In genomic region chr11:65083134-65083833, GRCh38 we compare ENCODE assay signal across 8 cellular contexts. TPM values are rescaled to one million over a fixed set of nuclear protein-coding genes. Genes with fewer than 3 reads are reported as not detected.
A peak's percentile ranks its signal among the peaks of the same experiment; 100 is the strongest.
DNase-seq lines count a peak whose midpoint lies in the region; ATAC-seq, FAIRE-seq and TF ChIP-seq lines count a peak whose summit lies in the region.

No MANE protein-coding gene starts in this region.

- 0 out of 2 replicates have a peak overlapping the region, but pooled peaks have one; percentile 17 for H2BK12ac ChIP-seq in H1 (ENCODE audit: low read depth, low read length)

- no peak for TF ChIP-seq EP300 in H1 (IDR thresholded peaks at IDR 0.05; ENCODE audit: borderline replicate concordance in 1 of 2, low read depth in 2 of 2, low read length in 2 of 2)

- no peak overlapping the region for H3K23ac ChIP-seq in H1 (ENCODE audit: insufficient read length)

- H3K9me2 ChIP-seq in Loucy (replicated peaks; ENCODE audit: low read depth, low read length): no peaks in the 10 kb centered on the region

- H3F3A ChIP-seq in Loucy (ENCODE audit: low read depth): no peaks in the 10 kb centered on the region

- H3K36me3 ChIP-seq in A673 (ENCODE audit: insufficient read depth, low read length, poor library complexity, severe bottlenecking): peaks cover 48% of the 10 kb centered on the region
- peaks cover 14% of the 10 kb centered on the region; the same call in 1 of the 2 replicates for H3K36me3 ChIP-seq in Loucy (ENCODE audit: insufficient read depth, low read length)
- H3K36me3 ChIP-seq in H1 (ENCODE audit: control insufficient read depth in 2 of 4, insufficient read depth in 4 of 4, low read length in 3 of 4): peaks cover 18 to 38% (median 31%) of the 10 kb centered on the region in 4 experiments
- H3K36me3 ChIP-seq in pancreas: peaks cover 0 to 17% (median 8%) of the 10 kb centered on the region in 3 donors

- TF ChIP-seq POLR2A in H1 (IDR thresholded peaks at IDR 0.05; ENCODE audit: control extremely low read depth in 1 of 2, low read depth in 2 of 2, low read length in 2 of 2): no peak; a peak in 1 of 3 replicates

- H4K8ac ChIP-seq in H1 (ENCODE audit: extremely low read depth, insufficient read depth, low read length): peak overlapping the region; percentile 22; the same call in 1 of the 2 replicates

- TF ChIP-seq CTCF in A673 (conservative IDR thresholded peaks at IDR 0.05; ENCODE audit: low read depth, low read length) (no peak), Loucy (conservative IDR thresholded peaks at IDR 0.05; ENCODE audit: low read length) (no peak), H1 (IDR thresholded peaks at IDR 0.05; ENCODE audit: control extremely low read depth in 1 of 3, insufficient read depth in 1 of 3, low read depth in 1 of 3, low read length in 3 of 3) (no peak), pancreas (IDR thresholded peaks at IDR 0.05) (no peak), GM20000 (IDR thresholded peaks at IDR 0.05; ENCODE audit: extremely low read depth, missing control alignments) (no peak)

- H3K9ac ChIP-seq in Loucy (ENCODE audit: low read depth, low read length, poor library complexity, severe bottlenecking): peak overlapping the region; percentile 87
- peak overlapping the region; percentile 77 to 96 (median 87) for H3K9ac ChIP-seq in H1 (replicated peaks in 1 of 4; ENCODE audit: extremely low read depth in 1 of 4, low read depth in 3 of 4, low read length in 3 of 4)

- peaks cover 8% of the 10 kb centered on the region for H3K23me2 ChIP-seq in H1 (ENCODE audit: low read depth, low read length)

- TF ChIP-seq RAD21 in H1 (IDR thresholded peaks at IDR 0.05 in 1 of 2, conservative IDR thresholded peaks at IDR 0.05 in 1 of 2; ENCODE audit: low read depth in 2 of 2, low read length in 2 of 2): no peak

- H4K20me1 ChIP-seq in Loucy (ENCODE audit: insufficient read depth, low read length, poor library complexity, severe bottlenecking): peaks cover 14% of the 10 kb centered on the region
- peaks cover 4% of the 10 kb centered on the region in 2 experiments for H4K20me1 ChIP-seq in H1 (replicated peaks in 1 of 2; ENCODE audit: control insufficient read depth in 1 of 2, insufficient read depth in 2 of 2, low read length in 2 of 2)

- H3K4me3 ChIP-seq in A673 (ENCODE audit: low read depth, low read length, poor library complexity, severe bottlenecking): peak overlapping the region; percentile 76
- peak overlapping the region; percentile 82 for H3K4me3 ChIP-seq in Loucy (ENCODE audit: low read length, poor library complexity, severe bottlenecking)
- peak overlapping the region; percentile 92 to 99 (median 98) for H3K4me3 ChIP-seq in H1 (ENCODE audit: extremely low read depth in 1 of 4, insufficient read depth in 2 of 4, low read depth in 3 of 4, low read length in 4 of 4)
- peak overlapping the region; percentile 39 to 80 (median 66) for H3K4me3 ChIP-seq in pancreas

- DNase-seq in A673 (ENCODE audit: low spot score): no peak
- DNase-seq in H1 (ENCODE audit: low read depth in 1 of 2, low spot score in 2 of 2): no peak
- no peak for DNase-seq in pancreas
- DNase-seq in frontal cortex (ENCODE audit: low spot score in 2 of 2): no peak
- DNase-seq in GM20000 (ENCODE audit: low spot score): no peak
- DNase-seq in NCI-H2196 (lab: John Stamatoyannopoulos, UW; ENCODE audit: unreplicated experiment): no peak

- ATAC-seq in GM19455 (IDR thresholded peaks at IDR 0.05; ENCODE audit: unreplicated experiment): peak; percentile 10
- peak in 3 of 4 donors; percentile 1 to 3 (median 2) for ATAC-seq in pancreas

- H4K91ac ChIP-seq in H1 (replicated peaks; ENCODE audit: insufficient read length, low read length): no peak overlapping the region

- no peak overlapping the region for H3K14ac ChIP-seq in H1 (ENCODE audit: insufficient read length)

- peak overlapping the region; percentile 77 for H3K4me2 ChIP-seq in Loucy (ENCODE audit: low read depth, low read length, poor library complexity, severe bottlenecking)
- H3K4me2 ChIP-seq in H1 (ENCODE audit: insufficient read depth in 1 of 2, low read depth in 2 of 2, low read length in 2 of 2): peak overlapping the region; percentile 81 to 98

- no peak overlapping the region for H2BK20ac ChIP-seq in H1 (ENCODE audit: low read length)

- H3K27ac ChIP-seq in A673 (ENCODE audit: low read depth, low read length, poor library complexity, severe bottlenecking): peak overlapping the region; percentile 90
- peak overlapping the region; percentile 94 for H3K27ac ChIP-seq in H1 (ENCODE audit: low read depth, low read length)
- peak overlapping the region in 2 of 4 donors; percentile 88 to 89 for H3K27ac ChIP-seq in pancreas

- H3K9me3 ChIP-seq in A673 (ENCODE audit: low read depth, low read length, poor library complexity, severe bottlenecking) (no peaks in the 10 kb centered on the region), Loucy (ENCODE audit: insufficient read depth, low read depth, low read length) (no peaks in the 10 kb centered on the region), H1 (ENCODE audit: insufficient read depth in 2 of 2, low read depth in 1 of 2, low read length in 1 of 2) (no peaks in the 10 kb centered on the region), pancreas (no peaks in the 10 kb centered on the region)

- H3K79me2 ChIP-seq in Loucy (ENCODE audit: insufficient read depth, low read length) (peaks cover 74% of the 10 kb centered on the region), H1 (ENCODE audit: control insufficient read depth in 1 of 2, insufficient read depth in 2 of 2, low read length in 2 of 2) (peaks cover 10 to 36% of the 10 kb centered on the region in 2 experiments)

- peaks cover 22% of the 10 kb centered on the region for H3K79me1 ChIP-seq in H1 (ENCODE audit: low read depth, low read length)

- peak overlapping the region; percentile 63 for H3K56ac ChIP-seq in H1 (replicated peaks; ENCODE audit: insufficient read length, low read depth, low read length)

- 9% methylated on average over 13 of the region's 13 CpGs; no CpG with 5 or more reads in 1 of the 2 experiments for WGBS in H1 (ENCODE audit: extremely low coverage in 1 of 2, insufficient coverage in 1 of 2, insufficient read length in 1 of 2, insufficient replicate concordance in 2 of 2, low coverage in 1 of 2, low lambda C conversion rate in 2 of 2, missing lambda C conversion rate in 1 of 2), 2 experiments
- WGBS in pancreas, 2 donors: 5 to 8% methylated on average over 13 of the region's 13 CpGs

- intact Hi-C loops in A673 (cut with micrococcal nuclease; ENCODE audit: unreplicated experiment): no loop called here
- intact Hi-C loops in pancreas (cut with DNase I): no loop called here

- H3K27me3 ChIP-seq in A673 (replicated peaks; ENCODE audit: insufficient read depth, low read depth, low read length, poor library complexity): no peaks in the 10 kb centered on the region
- no peaks in the 10 kb centered on the region for H3K27me3 ChIP-seq in Loucy (ENCODE audit: insufficient read depth, low read length, poor library complexity, severe bottlenecking)
- no peaks in the 10 kb centered on the region for H3K27me3 ChIP-seq in H1 (replicated peaks in 1 of 4; ENCODE audit: control insufficient read depth in 3 of 4, extremely low read depth in 1 of 4, insufficient read depth in 3 of 4, low read length in 3 of 4)
- no peaks in the 10 kb centered on the region for H3K27me3 ChIP-seq in pancreas

- FAIRE-seq in H1 (lab: Jason Lieb, UNC) (no peak), pancreas (lab: Jason Lieb, UNC) (no peak), frontal cortex (lab: Jason Lieb, UNC) (no peak)

- H4K5ac ChIP-seq in H1 (ENCODE audit: insufficient read length, low read depth, low read length): peak overlapping the region; percentile 9

- H3K4me1 ChIP-seq in A673 (ENCODE audit: insufficient read depth, low read length, poor library complexity, severe bottlenecking) (peaks cover 12% of the 10 kb centered on the region), Loucy (ENCODE audit: insufficient read depth, low read length, poor library complexity, severe bottlenecking) (peaks cover 34% of the 10 kb centered on the region), H1 (replicated peaks in 1 of 4; ENCODE audit: control insufficient read depth in 3 of 4, insufficient read depth in 4 of 4, low read length in 3 of 4) (peaks cover 0 to 9% (median 4%) of the 10 kb centered on the region in 4 experiments; a peak in 5 of 7 replicates), pancreas (peaks cover 0 to 15% (median 11%) of the 10 kb centered on the region in 3 donors)

- no peak overlapping the region for H2BK120ac ChIP-seq in H1 (replicated peaks; ENCODE audit: low read depth, low read length)

- no TSS peak for BruUV-seq in A673 (replicated peaks; lab: Mats Ljungman, UMichigan)

- CTCF ChIA-PET in A673 (lab: Charles Lee): no interaction called here
- CTCF ChIA-PET in H1 (lab: Charles Lee; ENCODE audit: partially characterized antibody): interaction anchor here (0.7 to 1.7 kb wide), 9 partner anchors 15 to 234 kb away, joined by 3 to 5 read pairs (median 3); partner anchors contain the start of genes SAC3D1 and TM7SF2

- 0 out of 2 replicates have a peak overlapping the region, but pooled peaks have one; percentile 0 for H3K18ac ChIP-seq in H1 (ENCODE audit: extremely low read depth, low read length)

- H2AFZ ChIP-seq in Loucy (ENCODE audit: low read length): peak overlapping the region; percentile 68
- H2AFZ ChIP-seq in H1 (ENCODE audit: low read length): no peak overlapping the region

- no peak overlapping the region for H3K4ac ChIP-seq in H1 (replicated peaks; ENCODE audit: insufficient read length, low read depth, low read length)

- POLR2A ChIA-PET in A673 (lab: Charles Lee; ENCODE audit: low non-redundant PET): interaction anchor here (0.6 kb wide), 1 partner anchor 52 kb away, joined by 3 read pairs; no protein-coding TSS in a partner anchor
- POLR2A ChIA-PET in H1 (lab: Charles Lee; ENCODE audit: partially characterized antibody): interaction anchor here (0.8 to 21.6 kb wide), 26 partner anchors 8 to 198 kb away, joined by 3 to 230 read pairs (median 4); partner anchors contain the start of genes FAU, MRPL49, NAALADL1 and SAC3D1

- no peak overlapping the region for H2AK5ac ChIP-seq in H1 (ENCODE audit: low read depth, low read length)

- H2BK5ac ChIP-seq in H1 (ENCODE audit: low read depth, low read length): peak overlapping the region; percentile 78; the same call in 1 of the 2 replicates

- H2BK15ac ChIP-seq in H1 (ENCODE audit: low read length): 0 out of 2 replicates have a peak overlapping the region, but pooled peaks have one; percentile 36

RNA-seq across cellular contexts. Expression of gene CDCA5, which starts 0.6 kb away (rescaled TPM):
- 109 and 119 TPM in 2 replicates for total RNA-seq in A673 (2021)
- total RNA-seq in H1 (2021; fragmentation: NEBNext Ultra II Directional; extraction: Animal tissue kit (Norgen Biotek cat#: 25700)): 87.0 and 90.0 TPM in 2 replicates
- polyA plus RNA-seq in H1 (2011; rRNA removed): 39.2 and 53.7 TPM in 2 replicates
- polyA plus RNA-seq in H1 (2011; cell fraction: cytosol; rRNA removed): 60.2 TPM
- 77.0 TPM for polyA plus RNA-seq in H1 (2011; cell fraction: nucleus; rRNA removed)
- polyA plus RNA-seq in H1 (2012, experiment 1 of 2): 76.4 to 81.1 TPM (median 78.9 TPM) in 4 replicates
- polyA plus RNA-seq in H1 (2012, experiment 2 of 2): 74.2 TPM
- polyA plus RNA-seq in H1 (2013, experiment 1 of 2): 48.2 TPM
- polyA plus RNA-seq in H1 (2013, experiment 2 of 2): 49.9 TPM
- polyA minus RNA-seq in H1 (2011; rRNA and poly(A)+ RNA removed): 35.7 and 48.7 TPM in 2 replicates
- 26.7 TPM for polyA minus RNA-seq in H1 (2011; cell fraction: cytosol; rRNA and poly(A)+ RNA removed)
- polyA minus RNA-seq in H1 (2011; cell fraction: nucleus; rRNA and poly(A)+ RNA removed): 34.7 TPM
- total RNA-seq in pancreas: 1 to 10 TPM in 1 of 6 donors, under 1 TPM in 5; 0.08 to 1.2 (median 0.50) TPM
- under 1 TPM; 0.27 to 0.38 TPM for polyA plus RNA-seq in pancreas
- 1.6 TPM for total RNA-seq in frontal cortex

RNA-seq across cellular contexts. Expression of gene ZFPL1, which starts 0.7 kb away (rescaled TPM):
- total RNA-seq in A673 (2021) (45.9 and 46.6 TPM in 2 replicates), pancreas (10 to 100 TPM; 15.2 to 19.6 (median 16.6) TPM), frontal cortex (11.8 TPM)
- total RNA-seq in H1 (2021; fragmentation: NEBNext Ultra II Directional; extraction: Animal tissue kit (Norgen Biotek cat#: 25700)): 21.4 and 21.5 TPM in 2 replicates
- polyA plus RNA-seq in H1 (2011; rRNA removed) (76.8 and 103 TPM in 2 replicates), pancreas (10 to 100 TPM; 43.0 to 52.1 TPM)
- polyA plus RNA-seq in H1 (2011; cell fraction: cytosol; rRNA removed): 34.0 TPM
- polyA plus RNA-seq in H1 (2011; cell fraction: nucleus; rRNA removed): 53.5 TPM
- polyA plus RNA-seq in H1 (2012, experiment 1 of 2): 18.1 to 31.4 TPM (median 28.3 TPM) in 4 replicates
- 36.8 TPM for polyA plus RNA-seq in H1 (2012, experiment 2 of 2)
- 29.6 TPM for polyA plus RNA-seq in H1 (2013, experiment 1 of 2)
- 26.8 TPM for polyA plus RNA-seq in H1 (2013, experiment 2 of 2)
- polyA minus RNA-seq in H1 (2011; rRNA and poly(A)+ RNA removed): 20.3 and 23.4 TPM in 2 replicates
- polyA minus RNA-seq in H1 (2011; cell fraction: cytosol; rRNA and poly(A)+ RNA removed): 13.9 TPM
- 21.1 TPM for polyA minus RNA-seq in H1 (2011; cell fraction: nucleus; rRNA and poly(A)+ RNA removed)

RNA-seq across cellular contexts. Expression of gene VPS51, which starts 12.7 kb away (rescaled TPM):
- total RNA-seq in A673 (2021) (125 and 140 TPM in 2 replicates), pancreas (100 to 1,000 TPM in 5 of 6 donors, 10 to 100 TPM in 1; 85.4 to 150 (median 130) TPM), frontal cortex (229 TPM)
- total RNA-seq in H1 (2021; fragmentation: NEBNext Ultra II Directional; extraction: Animal tissue kit (Norgen Biotek cat#: 25700)): 97.4 and 108 TPM in 2 replicates
- polyA plus RNA-seq in H1 (2011; rRNA removed) (142 and 193 TPM in 2 replicates), pancreas (100 to 1,000 TPM; 119 to 179 TPM)
- polyA plus RNA-seq in H1 (2011; cell fraction: cytosol; rRNA removed): 143 TPM
- polyA plus RNA-seq in H1 (2011; cell fraction: nucleus; rRNA removed): 268 TPM
- polyA plus RNA-seq in H1 (2012, experiment 1 of 2): 70.1 to 114 TPM (median 112 TPM) in 4 replicates
- 116 TPM for polyA plus RNA-seq in H1 (2012, experiment 2 of 2)
- polyA plus RNA-seq in H1 (2013, experiment 1 of 2): 43.6 TPM
- 40.8 TPM for polyA plus RNA-seq in H1 (2013, experiment 2 of 2)
- polyA minus RNA-seq in H1 (2011; rRNA and poly(A)+ RNA removed): 146 and 170 TPM in 2 replicates
- polyA minus RNA-seq in H1 (2011; cell fraction: cytosol; rRNA and poly(A)+ RNA removed): 231 TPM
- 108 TPM for polyA minus RNA-seq in H1 (2011; cell fraction: nucleus; rRNA and poly(A)+ RNA removed)

RNA-seq across cellular contexts. Expression of gene NAALADL1, which starts 24.9 kb away (rescaled TPM):
- total RNA-seq in A673 (2021): 0.50 TPM in 1 of 2 replicates, not detected in the other
- total RNA-seq in H1 (2021; fragmentation: NEBNext Ultra II Directional; extraction: Animal tissue kit (Norgen Biotek cat#: 25700)): 7.5 and 8.1 TPM in 2 replicates
- 9.9 and 12.6 TPM in 2 replicates for polyA plus RNA-seq in H1 (2011; rRNA removed)
- 11.1 TPM for polyA plus RNA-seq in H1 (2011; cell fraction: cytosol; rRNA removed)
- polyA plus RNA-seq in H1 (2011; cell fraction: nucleus; rRNA removed): 29.3 TPM
- 7.0 to 9.4 TPM (median 7.7 TPM) in 4 replicates for polyA plus RNA-seq in H1 (2012, experiment 1 of 2)
- polyA plus RNA-seq in H1 (2012, experiment 2 of 2): 6.5 TPM
- polyA plus RNA-seq in H1 (2013, experiment 1 of 2): 3.9 TPM
- polyA plus RNA-seq in H1 (2013, experiment 2 of 2): 3.5 TPM
- polyA minus RNA-seq in H1 (2011; rRNA and poly(A)+ RNA removed): 2.7 and 9.6 TPM in 2 replicates
- 2.8 TPM for polyA minus RNA-seq in H1 (2011; cell fraction: cytosol; rRNA and poly(A)+ RNA removed)
- polyA minus RNA-seq in H1 (2011; cell fraction: nucleus; rRNA and poly(A)+ RNA removed): 3.5 TPM
- total RNA-seq in pancreas: 1 to 10 TPM in 4 of 6 donors, under 1 TPM in 2; 0.51 to 2.7 (median 1.0) TPM
- polyA plus RNA-seq in pancreas: 1 to 10 TPM; 4.7 to 7.6 TPM
- total RNA-seq in frontal cortex: 4.1 TPM

RNA-seq across cellular contexts. Expression of gene TM7SF2, which starts 28.4 kb away (rescaled TPM):
- 37.8 and 50.5 TPM in 2 replicates for total RNA-seq in A673 (2021)
- total RNA-seq in H1 (2021; fragmentation: NEBNext Ultra II Directional; extraction: Animal tissue kit (Norgen Biotek cat#: 25700)): 40.1 and 42.4 TPM in 2 replicates
- polyA plus RNA-seq in H1 (2011; rRNA removed): 96.0 and 141 TPM in 2 replicates
- polyA plus RNA-seq in H1 (2011; cell fraction: cytosol; rRNA removed): 91.8 TPM
- polyA plus RNA-seq in H1 (2011; cell fraction: nucleus; rRNA removed): 166 TPM
- polyA plus RNA-seq in H1 (2012, experiment 1 of 2): 34.5 to 52.8 TPM (median 48.8 TPM) in 4 replicates
- 89.3 TPM for polyA plus RNA-seq in H1 (2012, experiment 2 of 2)
- polyA plus RNA-seq in H1 (2013, experiment 1 of 2): 55.6 TPM
- polyA plus RNA-seq in H1 (2013, experiment 2 of 2): 68.0 TPM
- polyA minus RNA-seq in H1 (2011; rRNA and poly(A)+ RNA removed): 71.7 and 87.3 TPM in 2 replicates
- polyA minus RNA-seq in H1 (2011; cell fraction: cytosol; rRNA and poly(A)+ RNA removed): 47.7 TPM
- 73.1 TPM for polyA minus RNA-seq in H1 (2011; cell fraction: nucleus; rRNA and poly(A)+ RNA removed)
- total RNA-seq in pancreas: 100 to 1,000 TPM in 1 of 6 donors, 10 to 100 TPM in 5; 12.8 to 176 (median 43.4) TPM
- 100 to 1,000 TPM in 1 of 2 donors, 10 to 100 TPM in 1; 76.8 to 203 TPM for polyA plus RNA-seq in pancreas
- total RNA-seq in frontal cortex: 54.6 TPM

Comparison
In these comparisons a context has a peak if more than half of its experiments do, and no peak if none do; other contexts are left out.
1. RNA of gene CDCA5, which starts 0.6 kb away (total RNA-seq): 109 to 119 TPM in A673 and 87.0 to 90.0 TPM in H1; 1.6 TPM in frontal cortex (single experiment) and 0.08 to 1.2 TPM in pancreas; every median in the first group is over 10 times any median in the second.
2. Peak in every context shown above with its lines, with median percentiles within 50 percentile points of each other: H3K4me3 ChIP-seq.